Comparison of ENCODE assay signal across 8 cellular contexts in genomic region chr10:109922353-109922975, GRCh38. TPM values are rescaled to one million over a fixed set of nuclear protein-coding genes. Genes with fewer than 3 reads are reported as not detected.
DNase-seq lines count a peak whose midpoint lies in the region; ATAC-seq and TF ChIP-seq lines count a peak whose summit lies in the region.

No MANE protein-coding gene starts in this region.

- DNase-seq in HCT116 (ENCODE audit: low read depth, low spot score) (no peak), right atrium auricular region (ENCODE audit: low spot score) (no peak), NCI-H345 (lab: John Stamatoyannopoulos, UW) (no peak), globus pallidus (ENCODE audit: low spot score) (no peak), glomerular visceral epithelial cell (ENCODE audit: extremely low spot score) (no peak)
- no peak for DNase-seq in activated CD4-positive, alpha-beta memory T cell treated with anti-CD3 and anti-CD28 coated beads, Interleukin-2, amount 10 ng/mL, durations not matched to agents 7 days and 5 days

- no peaks in the 10 kb centered on the region for H3K9me3 Mint-ChIP-seq in activated CD4-positive, alpha-beta memory T cell treated with anti-CD3 and anti-CD28 coated beads, Interleukin-2, amount 10 ng/mL, durations not matched to agents 7 days and 5 days

- TF ChIP-seq CTCF in HCT116 (IDR thresholded peaks at IDR 0.05 in 2 of 3, conservative IDR thresholded peaks at IDR 0.05 in 1 of 3; ENCODE audit: borderline replicate concordance in 1 of 3, insufficient read depth in 1 of 3, low read depth in 2 of 3, low read length in 2 of 3): no peak
- TF ChIP-seq CTCF in right atrium auricular region (IDR thresholded peaks at IDR 0.05): no peak

- peaks cover 5% of the 10 kb centered on the region for H3K27me3 Mint-ChIP-seq in activated CD4-positive, alpha-beta memory T cell treated with anti-CD3 and anti-CD28 coated beads, Interleukin-2, amount 10 ng/mL, durations not matched to agents 7 days and 5 days

- peak overlapping the region; percentile 70 for H3K27ac ChIP-seq in HCT116 (ENCODE audit: low read depth, low read length)
- peak overlapping the region; percentile 97 for H3K27ac ChIP-seq in right atrium auricular region
- H3K27ac ChIP-seq in skin epidermis: peak overlapping the region; percentile 66 to 98 (median 93)

- H3K36me3 ChIP-seq in HCT116 (ENCODE audit: control insufficient read depth in 1 of 2, insufficient read depth in 2 of 2, low read length in 2 of 2) (no peaks in the 10 kb centered on the region), right atrium auricular region (no peaks in the 10 kb centered on the region)

- H3K79me2 ChIP-seq in HCT116 (ENCODE audit: insufficient read depth, low read length): peaks cover 50% of the 10 kb centered on the region

- H3K36me3 Mint-ChIP-seq in activated CD4-positive, alpha-beta memory T cell treated with anti-CD3 and anti-CD28 coated beads, Interleukin-2, amount 10 ng/mL, durations not matched to agents 7 days and 5 days (ENCODE audit: low read depth): peaks cover 23% of the 10 kb centered on the region

- TF ChIP-seq POLR2A in HCT116 (IDR thresholded peaks at IDR 0.05; ENCODE audit: borderline replicate concordance, extremely low read depth, insufficient read depth, insufficient read length): no peak

- H3K27me3 ChIP-seq in HCT116 (ENCODE audit: insufficient read depth, low read length): no peaks in the 10 kb centered on the region
- H3K27me3 ChIP-seq in right atrium auricular region: no peaks in the 10 kb centered on the region

- POLR2A ChIA-PET in HCT116 (lab: Charles Lee): interaction anchor here (1.6 kb wide), 1 partner anchor 11 kb away, joined by 3 read pairs; no protein-coding TSS in a partner anchor
- POLR2A ChIA-PET in activated CD4-positive, alpha-beta memory T cell treated with anti-CD3 and anti-CD28 coated beads, Interleukin-2, amount 10 ng/mL, durations not matched to agents 7 days and 5 days (lab: Charles Lee): interaction anchor here (1.1 to 2.9 kb wide), 5 partner anchors 12 to 38 kb away, joined by 3 to 17 read pairs (median 6); no protein-coding TSS in a partner anchor

- no peak overlapping the region for H2AFZ ChIP-seq in HCT116 (ENCODE audit: low read depth, low read length, poor library complexity, severe bottlenecking)

- ATAC-seq in HCT116: no peak; the same call in 1 of the 2 replicates
- no peak for ATAC-seq in HG03571 (IDR thresholded peaks at IDR 0.05; ENCODE audit: unreplicated experiment)

- peak overlapping the region; percentile 95 for H3K9ac ChIP-seq in HCT116 (ENCODE audit: low read length)

- peak overlapping the region; percentile 88 for H3K4me3 Mint-ChIP-seq in activated CD4-positive, alpha-beta memory T cell treated with anti-CD3 and anti-CD28 coated beads, Interleukin-2, amount 10 ng/mL, durations not matched to agents 7 days and 5 days

- CTCF ChIA-PET in HCT116 (lab: Charles Lee): interaction anchor here (1.1 kb wide), 1 partner anchor 25 kb away, joined by 3 read pairs; no protein-coding TSS in a partner anchor
- CTCF ChIA-PET in activated CD4-positive, alpha-beta memory T cell treated with anti-CD3 and anti-CD28 coated beads, Interleukin-2, amount 10 ng/mL, durations not matched to agents 7 days and 5 days (lab: Charles Lee): interaction anchor here (2.1 kb wide), 1 partner anchor 12 kb away, joined by 10 read pairs; no protein-coding TSS in a partner anchor

- H3K4me1 Mint-ChIP-seq in activated CD4-positive, alpha-beta memory T cell treated with anti-CD3 and anti-CD28 coated beads, Interleukin-2, amount 10 ng/mL, durations not matched to agents 7 days and 5 days: peaks cover 52% of the 10 kb centered on the region

- no peaks in the 10 kb centered on the region for H3K9me2 ChIP-seq in HCT116 (ENCODE audit: insufficient read depth)

- no peaks in the 10 kb centered on the region for H4K20me1 ChIP-seq in HCT116 (ENCODE audit: insufficient read depth)

- peak overlapping the region; percentile 98 for H3K4me2 ChIP-seq in HCT116 (ENCODE audit: low read length)

- H3K27ac Mint-ChIP-seq in activated CD4-positive, alpha-beta memory T cell treated with anti-CD3 and anti-CD28 coated beads, Interleukin-2, amount 10 ng/mL, durations not matched to agents 7 days and 5 days: peak overlapping the region; percentile 75

- H3K4me3 ChIP-seq in HCT116 (replicated peaks in 1 of 2; ENCODE audit: low read depth in 1 of 2, low read length in 2 of 2) (peak overlapping the region; percentile 88 to 92), right atrium auricular region (peak overlapping the region; percentile 90 to 97), skin epidermis (peak overlapping the region; percentile 69 to 100 (median 90))

- no peaks in the 10 kb centered on the region for H3K9me3 ChIP-seq in HCT116 (ENCODE audit: control insufficient read depth in 1 of 2, insufficient read depth in 1 of 2, low read depth in 1 of 2, low read length in 2 of 2)
- no peaks in the 10 kb centered on the region for H3K9me3 ChIP-seq in right atrium auricular region

- peaks cover 12 to 21% of the 10 kb centered on the region in 2 experiments; a peak in 3 of 4 replicates for H3K4me1 ChIP-seq in HCT116 (ENCODE audit: control insufficient read depth in 1 of 2, insufficient read depth in 2 of 2, low read length in 2 of 2)
- H3K4me1 ChIP-seq in right atrium auricular region: peaks cover 0 to 23% of the 10 kb centered on the region in 2 donors

- TSS peak; percentile 57 for BruUV-seq in HCT116 (replicated peaks; lab: Mats Ljungman, UMichigan)

- TF ChIP-seq RAD21 in HCT116 (IDR thresholded peaks at IDR 0.05; ENCODE audit: low read depth): no peak

- RAD21 ChIA-PET in HCT116 (lab: Charles Lee; ENCODE audit: low non-redundant PET in 1 of 2, low total read pairs in 2 of 2, uncharacterized antibody in 2 of 2, unreplicated experiment in 2 of 2): no interaction called here

- intact Hi-C loops in HCT116 (cut with micrococcal nuclease): loop anchor here (10.0 kb wide), 1 partner anchor 302 kb away; no protein-coding TSS in a partner anchor

TF ChIP-seq in HCT116, 20 proteins besides CTCF, POLR2A, EP300 and RAD21:
- no peak for TF ChIP-seq EZH2 (IDR thresholded peaks at IDR 0.05)
- TF ChIP-seq, protein P1, sequence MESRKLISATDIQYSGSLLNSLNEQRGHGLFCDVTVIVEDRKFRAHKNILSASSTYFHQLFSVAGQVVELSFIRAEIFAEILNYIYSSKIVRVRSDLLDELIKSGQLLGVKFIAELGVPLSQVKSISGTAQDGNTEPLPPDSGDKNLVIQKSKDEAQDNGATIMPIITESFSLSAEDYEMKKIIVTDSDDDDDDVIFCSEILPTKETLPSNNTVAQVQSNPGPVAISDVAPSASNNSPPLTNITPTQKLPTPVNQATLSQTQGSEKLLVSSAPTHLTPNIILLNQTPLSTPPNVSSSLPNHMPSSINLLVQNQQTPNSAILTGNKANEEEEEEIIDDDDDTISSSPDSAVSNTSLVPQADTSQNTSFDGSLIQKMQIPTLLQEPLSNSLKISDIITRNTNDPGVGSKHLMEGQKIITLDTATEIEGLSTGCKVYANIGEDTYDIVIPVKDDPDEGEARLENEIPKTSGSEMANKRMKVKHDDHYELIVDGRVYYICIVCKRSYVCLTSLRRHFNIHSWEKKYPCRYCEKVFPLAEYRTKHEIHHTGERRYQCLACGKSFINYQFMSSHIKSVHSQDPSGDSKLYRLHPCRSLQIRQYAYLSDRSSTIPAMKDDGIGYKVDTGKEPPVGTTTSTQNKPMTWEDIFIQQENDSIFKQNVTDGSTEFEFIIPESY (IDR thresholded peaks at IDR 0.05; ENCODE audit: extremely low read depth, insufficient replicate concordance, low read length): no peak
- no peak for TF ChIP-seq CBX3 (IDR thresholded peaks at IDR 0.05; ENCODE audit: low read depth)
- TF ChIP-seq EGR1 (IDR thresholded peaks at IDR 0.05; ENCODE audit: low read depth): no peak
- no peak for TF ChIP-seq CEBPB (IDR thresholded peaks at IDR 0.05; ENCODE audit: low read depth)

RNA-seq across cellular contexts. Expression of gene XPNPEP1, which starts 0.8 kb away (rescaled TPM):
- total RNA-seq in HCT116 (2021; ENCODE audit: unreplicated experiment) (87.3 TPM), right atrium auricular region (10 to 100 TPM; 41.2 to 45.2 TPM)
- 92.4 and 111 TPM in 2 replicates for polyA plus RNA-seq in HCT116 (2012)
- total RNA-seq in activated CD4-positive, alpha-beta memory T cell treated with anti-CD3 and anti-CD28 coated beads, Interleukin-2, amount 10 ng/mL, durations not matched to agents 7 days and 5 days: 10 to 100 TPM; 78.7 to 90.3 TPM
